ENCODE assay signal across 8 cellular contexts in the genomic region with DNA sequence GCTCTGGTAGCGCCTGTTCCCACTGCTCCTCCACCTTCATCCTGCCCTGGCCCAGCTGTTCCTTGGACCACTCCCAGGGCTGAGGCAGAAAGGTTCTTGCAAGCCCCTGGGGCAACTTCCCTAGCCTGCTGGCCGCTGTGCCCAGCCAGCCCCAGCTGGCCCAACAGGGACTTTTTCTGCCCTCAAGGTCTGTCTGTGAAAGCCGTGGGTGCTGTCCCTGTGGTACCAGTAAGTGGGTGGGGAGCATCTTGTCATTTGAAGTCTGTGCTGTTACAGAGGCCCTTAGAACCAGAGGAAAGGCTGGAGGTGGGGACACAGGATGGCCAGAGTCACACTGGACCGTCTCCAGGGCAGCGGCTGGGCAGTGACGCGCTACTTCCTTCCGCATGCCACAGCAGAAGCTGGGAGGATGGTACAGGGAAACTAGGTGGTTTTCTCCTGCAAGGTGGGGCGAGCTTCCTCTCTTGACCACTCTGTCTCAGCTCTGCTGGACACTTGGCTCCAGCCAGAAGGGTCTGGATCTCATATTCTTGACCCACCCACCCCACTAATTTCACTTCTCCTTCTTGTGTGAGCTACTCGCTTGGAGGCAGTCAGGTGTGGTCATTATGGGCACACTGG.
A peak's percentile ranks its signal among the peaks of the same experiment; 100 is the strongest.
DNase-seq lines count a peak whose midpoint lies in the region; ATAC-seq, FAIRE-seq and TF ChIP-seq lines count a peak whose summit lies in the region.

No MANE protein-coding gene starts in this region.

- H3K27ac Mint-ChIP-seq in activated T-cell treated with anti-CD3 and anti-CD28 coated beads, Interleukin-2, amount 50 U/mL, for 24 hours: no peak overlapping the region

- no peaks in the 10 kb centered on the region for H3K79me2 ChIP-seq in PC-9 (ENCODE audit: low read depth)

- POLR2A ChIA-PET in PC-9 (lab: Charles Lee; ENCODE audit: unreplicated experiment): interaction anchor here (0.6 to 0.8 kb wide), 2 partner anchors 15 to 373 kb away, joined by 3 to 5 read pairs; no protein-coding TSS in a partner anchor

- no peaks in the 10 kb centered on the region for H3K9me3 Mint-ChIP-seq in activated T-cell treated with anti-CD3 and anti-CD28 coated beads, Interleukin-2, amount 50 U/mL, for 24 hours

- FAIRE-seq in pancreas (lab: Jason Lieb, UNC): no peak

- H3K4me3 Mint-ChIP-seq in activated T-cell treated with anti-CD3 and anti-CD28 coated beads, Interleukin-2, amount 50 U/mL, for 24 hours: no peak overlapping the region

- H3K36me3 ChIP-seq in PC-9 (ENCODE audit: low read depth) (no peaks in the 10 kb centered on the region), pancreas (no peaks in the 10 kb centered on the region)

- BruUV-seq in PC-9 (replicated peaks; lab: Mats Ljungman, UMichigan): no TSS peak

- CTCF ChIA-PET in PC-9 (lab: Charles Lee): no interaction called here

- H4K20me1 ChIP-seq in PC-9 (ENCODE audit: insufficient read depth): no peaks in the 10 kb centered on the region

- no peaks in the 10 kb centered on the region for H3K27me3 Mint-ChIP-seq in activated T-cell treated with anti-CD3 and anti-CD28 coated beads, Interleukin-2, amount 50 U/mL, for 24 hours

- H3K9me3 ChIP-seq in PC-9 (ENCODE audit: insufficient read depth, low read depth) (no peaks in the 10 kb centered on the region), pancreas (no peaks in the 10 kb centered on the region)

- intact Hi-C loops in PC-9 (cut with micrococcal nuclease; ENCODE audit: unreplicated experiment): no loop called here
- intact Hi-C loops in cardiac septum (cut with DNase I): loop anchor here (10.0 kb wide), 1 partner anchor 92 kb away; the partner anchor contains the start of gene PLCG2
- intact Hi-C loops in pancreas (cut with DNase I): no loop called here

- H2AFZ ChIP-seq in PC-9: no peak overlapping the region

- no peak for TF ChIP-seq CTCF in PC-9 (conservative IDR thresholded peaks at IDR 0.05)
- TF ChIP-seq CTCF in pancreas (IDR thresholded peaks at IDR 0.05): no peak

- H3K4me1 ChIP-seq in PC-9 (replicated peaks; ENCODE audit: insufficient read depth) (no peaks in the 10 kb centered on the region), pancreas (no peaks in the 10 kb centered on the region)

- H3K9me2 ChIP-seq in PC-9 (ENCODE audit: insufficient read depth): no peaks in the 10 kb centered on the region

- WGBS in pancreas, 2 donors: 36 to 53% methylated on average over 10 of the region's 10 CpGs

- H3K27ac ChIP-seq in PC-9: no peak overlapping the region
- H3K27ac ChIP-seq in pancreas: peak overlapping the region in 2 of 4 donors; percentile 11 to 12

- H3K36me3 Mint-ChIP-seq in activated T-cell treated with anti-CD3 and anti-CD28 coated beads, Interleukin-2, amount 50 U/mL, for 24 hours (ENCODE audit: low read depth): no peaks in the 10 kb centered on the region

- no peaks in the 10 kb centered on the region for H3K27me3 ChIP-seq in PC-9 (ENCODE audit: insufficient read depth, low read depth)
- H3K27me3 ChIP-seq in pancreas: peaks cover 0 to 4% (median 0%) of the 10 kb centered on the region in 4 donors

- no peak overlapping the region for H3K4me2 ChIP-seq in PC-9

- H3F3A ChIP-seq in PC-9 (ENCODE audit: insufficient read depth, low read depth): no peaks in the 10 kb centered on the region

- DNase-seq in C1 segment of cervical spinal cord (lab: John Stamatoyannopoulos, UW): peak in 8 of 14 donors; percentile 3 to 38 (median 12)
- DNase-seq in PC-9: peak; percentile 44 to 71
- DNase-seq in cardiac septum (ENCODE audit: low spot score): peak; percentile 93
- DNase-seq in pancreas: peak in 1 of 6 donors; percentile 35
- no peak for DNase-seq in activated T-cell treated with anti-CD3 and anti-CD28 coated beads, Interleukin-2, amount 50 U/mL, for 24 hours
- no peak for DNase-seq in NCI-H1092 treated with DMSO at 0.1 percent for 48 hours (lab: John Stamatoyannopoulos, UW)
- DNase-seq in activated naive CD4-positive, alpha-beta T cell treated with anti-CD3 and anti-CD28 coated beads, Interleukin-2, amount 50 U/mL, for 16 hours: no peak

- no peaks in the 10 kb centered on the region for H3K4me1 Mint-ChIP-seq in activated T-cell treated with anti-CD3 and anti-CD28 coated beads, Interleukin-2, amount 50 U/mL, for 24 hours (ENCODE audit: low read depth)

- ATAC-seq in pancreas: peak in 3 of 4 donors; percentile 34 to 69 (median 60)
- ATAC-seq in GM18873 (IDR thresholded peaks at IDR 0.05; ENCODE audit: low FRiP score, unreplicated experiment): no peak

- H3K4me3 ChIP-seq in PC-9 (no peak overlapping the region), pancreas (no peak overlapping the region)

Comparison
In these comparisons a context has a peak if more than half of its experiments do, and no peak if none do; other contexts are left out.
1. DNase-seq: peak in C1 segment of cervical spinal cord (8 of 14), PC-9 (2 of 2) and cardiac septum (single experiment); none in activated T-cell treated with anti-CD3 and anti-CD28 coated beads, Interleukin-2, amount 50 U/mL, for 24 hours (single experiment), NCI-H1092 treated with DMSO at 0.1 percent for 48 hours (single experiment) and activated naive CD4-positive, alpha-beta T cell treated with anti-CD3 and anti-CD28 coated beads, Interleukin-2, amount 50 U/mL, for 16 hours (single experiment).